ENCODE assay signal across 20 cellular contexts in genomic region chr18:3236470-3236869, GRCh38.
"Had no signal": no experiment of that assay in that cellular context is flagged by ENCODE, and none has a peak within 500 bp of the region (broad histone marks: within the 10 kb centered on the region; RNA-seq: fewer than 3 reads in every experiment).

No MANE protein-coding gene starts in this region.

- ATAC-seq: activated CD4-positive, CD25-positive, alpha-beta regulatory T cell treated with anti-CD3 and anti-CD28 coated beads, Interleukin-2, amount 50 U/mL, for 24 hours; activated T-cell treated with anti-CD3 and anti-CD28 coated beads, Interleukin-2, amount 50 U/mL, for 72 hours; natural killer cell treated with Interleukin-12 subunit alpha and Interleukin-12 subunit beta and Interleukin-15 and Interleukin-18, amount 100 ng/mL, for 72 hours; pancreas; sciatic nerve had no signal

- H3K27me3 ChIP-seq: hepatocyte, pancreas, transverse colon had no signal

- H3K4me3 ChIP-seq: hepatocyte, pancreas, transverse colon had no signal

- H3K4me2 ChIP-seq: hepatocyte had no signal

- DNase-seq: activated CD4-positive, alpha-beta memory T cell treated with anti-CD3 and anti-CD28 coated beads, Interleukin-2, amount 10 ng/mL, durations not matched to agents 7 days and 5 days; activated CD4-positive, alpha-beta T cell treated with anti-CD3 and anti-CD28 coated beads, Interleukin-2, amount 10 ng/mL, durations not matched to agents 24 days and 14 days; activated effector memory CD4-positive, alpha-beta T cell treated with Interleukin-2 at 50 U/mL for 16 hours; activated naive CD4-positive, alpha-beta T cell treated with anti-CD3 and anti-CD28 coated beads for 36 hours; activated naive CD8-positive, alpha-beta T cell treated with anti-CD3 and anti-CD28 coated beads, Interleukin-2, amount 10 ng/mL, durations not matched to agents 7 days and 5 days; activated T-cell treated with anti-CD3 and anti-CD28 coated beads, Interleukin-2, amount 50 U/mL, for 72 hours; amniotic stem cell; cortex of kidney; endodermal cell; pancreas; stimulated activated CD4-positive, alpha-beta T cell treated with anti-CD3 and anti-CD28 coated beads, Interleukin-2, amount 100 ng/mL, for 48 hours; stimulated activated CD8-positive, alpha-beta memory T cell treated with anti-CD3 and anti-CD28 coated beads, Interleukin-4, amount 100 ng/mL, for 48 hours; stimulated activated naive B cell treated with anti-CD40 and anti-IgM and Interleukin-4, amounts not matched to agents 10 μg/mL and 1 μg/mL and 100 μg/mL, for 72 hours; transverse colon had no signal

- H2AFZ ChIP-seq: hepatocyte had no signal

- H3K36me3 ChIP-seq: pancreas, transverse colon had no signal

- H3K79me2 ChIP-seq: hepatocyte had no signal

- H3K27ac ChIP-seq: epithelial cell of prostate, hepatocyte, pancreas, transverse colon, VCaP had no signal

- H3K9me3 ChIP-seq: pancreas had no signal
